In the genomic region with DNA sequence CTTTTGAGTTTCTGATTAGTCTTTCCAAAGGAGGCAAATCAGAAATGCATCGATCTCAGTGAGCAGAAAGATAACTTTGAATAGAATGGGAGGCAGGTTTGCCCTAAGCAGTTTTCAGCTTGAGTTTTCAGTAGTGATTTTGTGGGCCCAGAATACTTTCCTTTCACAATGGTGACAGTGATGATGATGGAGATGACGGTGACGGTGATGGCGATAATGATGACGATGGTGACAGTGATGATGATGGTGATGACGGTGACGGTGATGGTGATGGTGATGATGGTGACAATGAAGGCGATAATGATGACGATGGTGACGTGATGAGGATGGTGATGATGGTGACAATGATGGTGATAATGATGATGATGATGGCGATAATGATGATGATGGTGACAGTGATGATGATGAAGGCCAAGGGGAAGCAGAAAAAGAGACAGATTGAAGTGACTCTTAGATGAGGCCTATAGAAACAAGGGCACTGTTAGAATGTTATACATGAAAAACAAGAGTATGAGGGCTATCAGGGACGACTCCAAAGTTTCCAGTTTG, we compare ENCODE assay signal across 24 cellular contexts.
"Had no signal": no experiment of that assay in that cellular context is flagged by ENCODE, and none has a peak within 500 bp of the region (broad histone marks: within the 10 kb centered on the region; RNA-seq: fewer than 3 reads in every experiment).

No MANE protein-coding gene starts in this region.

- H3K4me3 ChIP-seq: adrenal gland, ascending aorta, left lung, pancreas, psoas muscle, right atrium auricular region, spleen, tibial artery had no signal

- ATAC-seq: activated T-cell treated with anti-CD3 and anti-CD28 coated beads, Interleukin-2, amount 50 U/mL, for 4 hours; foreskin keratinocyte; left lung; natural killer cell treated with Interleukin-12 subunit alpha and Interleukin-12 subunit beta and Interleukin-15 and Interleukin-18, amount 100 ng/mL, for 72 hours; pancreas; psoas muscle; stimulated activated naive CD8-positive, alpha-beta T cell treated with anti-CD3 and anti-CD28 coated beads, Interleukin-15, Interleukin-2, amounts not matched to agents 100 U/mL and 50 U/mL, for 24 hours had no signal

- H3K4me3 Mint-ChIP-seq: activated naive CD8-positive, alpha-beta T cell; activated T-cell treated with anti-CD3 and anti-CD28 coated beads, Interleukin-2, amount 50 U/mL, for 4 hours; natural killer cell treated with Interleukin-12 subunit alpha and Interleukin-12 subunit beta and Interleukin-15 and Interleukin-18, amount 100 ng/mL, for 72 hours had no signal

- H3K36me3 ChIP-seq: adrenal gland, ascending aorta, brain microvascular endothelial cell, left lung, neutrophil, pancreas, right atrium auricular region, spleen, tibial artery had no signal

- H3K9me3 ChIP-seq: adrenal gland, ascending aorta, left lung, neutrophil, pancreas, psoas muscle, right atrium auricular region, spleen, tibial artery had no signal

- H3K27me3 ChIP-seq: adrenal gland, ascending aorta, brain microvascular endothelial cell, foreskin keratinocyte, neutrophil, right atrium auricular region, tibial artery had no signal

- H3K27ac Mint-ChIP-seq: activated naive CD8-positive, alpha-beta T cell; activated T-helper 2 cell treated with anti-CD3 and anti-CD28 coated beads, Interferon-gamma antibody, Interleukin-2, Interleukin-4, amounts not matched to agents 10 μg/mL and 5 μg/mL and 100 μg/mL, durations not matched to agents 14 hours and 24 hours and 36 hours; natural killer cell treated with Interleukin-12 subunit alpha and Interleukin-12 subunit beta and Interleukin-15 and Interleukin-18, amount 100 ng/mL, for 72 hours had no signal

- H3K27ac ChIP-seq: adrenal gland, ascending aorta, brain microvascular endothelial cell, epithelial cell of prostate, foreskin keratinocyte, left lung, neutrophil, pancreas, psoas muscle, right atrium auricular region, spleen, tibial artery had no signal

- H3K9me3 Mint-ChIP-seq: activated T-cell treated with anti-CD3 and anti-CD28 coated beads, Interleukin-2, amount 50 U/mL, for 4 hours; activated T-helper 2 cell treated with anti-CD3 and anti-CD28 coated beads, Interferon-gamma antibody, Interleukin-2, Interleukin-4, amounts not matched to agents 10 μg/mL and 5 μg/mL and 100 μg/mL, durations not matched to agents 14 hours and 24 hours and 36 hours; natural killer cell treated with Interleukin-12 subunit alpha and Interleukin-12 subunit beta and Interleukin-15 and Interleukin-18, amount 100 ng/mL, for 72 hours had no signal

- FAIRE-seq: colon, pancreas had no signal

- H3K36me3 Mint-ChIP-seq: activated naive CD8-positive, alpha-beta T cell; natural killer cell treated with Interleukin-12 subunit alpha and Interleukin-12 subunit beta and Interleukin-15 and Interleukin-18, amount 100 ng/mL, for 72 hours had no signal

- DNase-seq: activated CD4-positive, alpha-beta T cell treated with anti-CD3 and anti-CD28 coated beads for 1 hour; activated CD8-positive, alpha-beta memory T cell treated with anti-CD3 and anti-CD28 coated beads, Interleukin-2, amount 50 U/mL, for 48 hours; activated naive CD4-positive, alpha-beta T cell; activated T-cell treated with anti-CD3 and anti-CD28 coated beads, Interleukin-2, amount 50 U/mL, for 4 hours; brain microvascular endothelial cell; central memory CD4-positive, alpha-beta T cell; foreskin keratinocyte; left lung; pancreas; psoas muscle; spleen; stimulated activated CD4-positive, alpha-beta T cell treated with anti-CD3 and anti-CD28 coated beads, Interleukin-4, amount 100 ng/mL, for 4 hours; stimulated activated naive CD8-positive, alpha-beta T cell treated with anti-CD3 and anti-CD28 coated beads, Interleukin-15, Interleukin-2, amounts not matched to agents 100 U/mL and 50 U/mL, for 24 hours; T-helper 9 cell; tibial artery had no signal

- H3K4me1 ChIP-seq: adrenal gland, ascending aorta, foreskin keratinocyte, left lung, pancreas, psoas muscle, right atrium auricular region, spleen, tibial artery had no signal
